ENCODE assay signal across 9 cellular contexts in the genomic region with DNA sequence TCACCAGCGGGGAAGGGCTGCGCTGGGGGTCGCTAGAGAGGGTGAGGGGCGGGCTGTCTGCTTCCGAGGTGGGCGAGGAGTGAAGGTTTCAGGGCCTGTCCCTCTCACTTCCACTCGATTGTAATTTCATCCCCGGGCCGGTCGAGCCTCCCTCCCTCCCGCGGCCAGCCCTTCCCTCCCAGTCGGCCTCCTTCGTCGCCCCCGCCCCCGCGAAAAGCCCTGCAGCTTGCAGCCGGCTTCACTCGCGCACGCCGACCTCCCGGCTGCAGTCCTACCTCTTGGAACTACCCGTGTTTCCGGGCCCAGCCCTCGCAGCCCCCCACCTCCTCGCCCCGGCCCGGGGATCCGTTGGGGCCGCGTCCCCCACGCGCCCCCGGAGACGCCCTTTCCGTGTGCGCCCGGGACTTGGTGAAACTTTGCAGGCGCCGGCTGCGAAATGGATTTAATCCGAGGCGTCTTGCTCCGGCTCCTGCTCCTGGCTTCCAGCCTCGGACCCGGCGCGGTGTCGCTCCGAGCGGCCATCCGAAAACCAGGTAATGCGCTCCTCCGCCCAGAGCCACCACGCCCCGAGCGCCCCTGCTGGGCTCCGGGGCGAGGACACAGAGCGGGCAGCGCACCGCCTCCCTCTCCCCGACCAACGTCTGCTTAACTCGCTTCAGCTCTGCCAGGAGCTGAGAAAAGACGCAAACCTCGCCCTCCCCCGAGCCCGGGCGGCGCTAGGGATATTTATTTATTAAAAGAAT. TPM values are rescaled to one million over a fixed set of nuclear protein-coding genes. Genes with fewer than 3 reads are reported as not detected.
DNase-seq lines count a peak whose midpoint lies in the region; ATAC-seq and TF ChIP-seq lines count a peak whose summit lies in the region.
"Had no signal": no experiment of that assay in that cellular context is flagged by ENCODE, and none has a peak within 500 bp of the region (broad histone marks: within the 10 kb centered on the region; RNA-seq: fewer than 3 reads in every experiment).

Gene EGFLAM (plus strand): TSS at position 241 of the 743 bp plus-strand sequence. CDS start 196 bp downstream, at position 437.

- no peaks in the 10 kb centered on the region for H3K36me3 ChIP-seq in endodermal cell (ENCODE audit: control insufficient read depth, insufficient read depth, low read length)

- H3K4me1 Mint-ChIP-seq in endodermal cell = peaks cover 21% of the 10 kb centered on the region
- H3K4me1 Mint-ChIP-seq in naive thymus-derived CD8-positive, alpha-beta T cell = peaks cover 6 to 20% (median 13%) of the 10 kb centered on the region in 4 donors

- H3K9ac ChIP-seq in endodermal cell (ENCODE audit: extremely low read depth, low read length, poor library complexity, severe bottlenecking) = no peak within 1 kb of the TSS

- H3K27me3 Mint-ChIP-seq in endodermal cell (ENCODE audit: insufficient read depth) = peaks cover 95% of the 10 kb centered on the region
- peaks cover 41 to 93% (median 58%) of the 10 kb centered on the region in 5 donors for H3K27me3 Mint-ChIP-seq in naive thymus-derived CD8-positive, alpha-beta T cell

- H3K27me3 ChIP-seq in endodermal cell (ENCODE audit: control insufficient read depth, insufficient read depth, low read length, poor library complexity, severe bottlenecking) = peaks cover 68% of the 10 kb centered on the region

- peak; percentile 2 for DNase-seq in NCI-H1092 treated with DMSO at 0.1 percent for 48 hours (lab: John Stamatoyannopoulos, UW)
- no peak for DNase-seq in NCI-H1092 (lab: John Stamatoyannopoulos, UW)
- DNase-seq in NCI-H748 treated with DMSO at 0.1 percent for 48 hours (lab: John Stamatoyannopoulos, UW) = peak; percentile 64
- peak; percentile 91 for DNase-seq in endodermal cell
- no peak for DNase-seq in naive thymus-derived CD8-positive, alpha-beta T cell
- DNase-seq in NOMO-1 treated with dmso at 0.1 percent for 144 hours (lab: John Stamatoyannopoulos, UW; ENCODE audit: unreplicated experiment) = no peak
- DNase-seq: CD4-positive, CD25-positive, alpha-beta regulatory T cell had no signal

- WGBS in endodermal cell (ENCODE audit: insufficient coverage in 1 of 2, insufficient read length in 1 of 2), 2 experiments = 0 to 2% methylated on average over 9 to 73 of the region's 73 CpGs

- peaks cover 11% of the 10 kb centered on the region for H3K4me1 ChIP-seq in endodermal cell (ENCODE audit: control insufficient read depth, insufficient read depth, low read length)

- H3K9me3 Mint-ChIP-seq in endodermal cell = peaks cover 5% of the 10 kb centered on the region
- H3K9me3 Mint-ChIP-seq in naive thymus-derived CD8-positive, alpha-beta T cell = peaks cover 0 to 11% (median 2%) of the 10 kb centered on the region in 9 donors

- peaks cover 5% of the 10 kb centered on the region for H3K9me3 ChIP-seq in endodermal cell (ENCODE audit: control insufficient read depth, low read length)

- peak in 1 of 2 donors; percentile 42 for ATAC-seq in naive thymus-derived CD8-positive, alpha-beta T cell
- ATAC-seq in GM21529 (IDR thresholded peaks at IDR 0.05; ENCODE audit: unreplicated experiment) (no peak), GM21717 (IDR thresholded peaks at IDR 0.05; ENCODE audit: unreplicated experiment) (no peak)

- POLR2A ChIA-PET in naive thymus-derived CD8-positive, alpha-beta T cell (lab: Charles Lee) = no interaction called here

- H3K27ac ChIP-seq in endodermal cell (ENCODE audit: low read depth, low read length) = no peak within 1 kb of the TSS

- no peaks in the 10 kb centered on the region for H3K36me3 Mint-ChIP-seq in endodermal cell (ENCODE audit: low read depth)
- peaks cover 0 to 10% (median 0%) of the 10 kb centered on the region in 3 donors for H3K36me3 Mint-ChIP-seq in naive thymus-derived CD8-positive, alpha-beta T cell
- H3K36me3 Mint-ChIP-seq: CD4-positive, CD25-positive, alpha-beta regulatory T cell had no signal

- peak within 1 kb of the TSS; percentile 57 for H3K27ac Mint-ChIP-seq in endodermal cell
- H3K27ac Mint-ChIP-seq in naive thymus-derived CD8-positive, alpha-beta T cell = no peak within 1 kb of the TSS
- H3K27ac Mint-ChIP-seq: CD4-positive, CD25-positive, alpha-beta regulatory T cell had no signal

- TF ChIP-seq CTCF in endodermal cell (conservative IDR thresholded peaks at IDR 0.05) = peak; percentile 52

- H3K4me3 ChIP-seq in endodermal cell (ENCODE audit: low read length) = peak within 1 kb of the TSS; percentile 77

- H3K4me3 Mint-ChIP-seq in endodermal cell = peak within 1 kb of the TSS; percentile 69
- peak within 1 kb of the TSS; percentile 24 to 79 (median 50) for H3K4me3 Mint-ChIP-seq in naive thymus-derived CD8-positive, alpha-beta T cell

RNA-seq across cellular contexts. Expression of gene EGFLAM, which starts in this region (rescaled TPM):
- 1 to 10 TPM; 4.4 to 8.8 TPM for total RNA-seq in endodermal cell
- 4.7 TPM for polyA plus RNA-seq in endodermal cell (2013, experiment 1 of 2)
- 4.6 TPM for polyA plus RNA-seq in endodermal cell (2013, experiment 2 of 2)
- not detected for total RNA-seq in naive thymus-derived CD8-positive, alpha-beta T cell
- polyA plus RNA-seq in naive thymus-derived CD8-positive, alpha-beta T cell = not detected
- total RNA-seq: CD4-positive, CD25-positive, alpha-beta regulatory T cell had no signal
- polyA plus RNA-seq: CD4-positive, CD25-positive, alpha-beta regulatory T cell had no signal

Comparison
In these comparisons a context has a peak if more than half of its experiments do, and no peak if none do; other contexts are left out.
1. RNA of gene EGFLAM (total RNA-seq): 4.4 to 8.8 TPM in endodermal cell; not detected in naive thymus-derived CD8-positive, alpha-beta T cell; every median in the first group is over 4 times any median in the second.
2. DNase-seq: peak in NCI-H1092 treated with DMSO at 0.1 percent for 48 hours (single experiment), NCI-H748 treated with DMSO at 0.1 percent for 48 hours (single experiment) and endodermal cell (single experiment); none in NCI-H1092 (single experiment), naive thymus-derived CD8-positive, alpha-beta T cell (0 of 10) and NOMO-1 treated with dmso at 0.1 percent for 144 hours (single experiment).